Comparison of ENCODE assay signal across 11 cellular contexts in the genomic region with DNA sequence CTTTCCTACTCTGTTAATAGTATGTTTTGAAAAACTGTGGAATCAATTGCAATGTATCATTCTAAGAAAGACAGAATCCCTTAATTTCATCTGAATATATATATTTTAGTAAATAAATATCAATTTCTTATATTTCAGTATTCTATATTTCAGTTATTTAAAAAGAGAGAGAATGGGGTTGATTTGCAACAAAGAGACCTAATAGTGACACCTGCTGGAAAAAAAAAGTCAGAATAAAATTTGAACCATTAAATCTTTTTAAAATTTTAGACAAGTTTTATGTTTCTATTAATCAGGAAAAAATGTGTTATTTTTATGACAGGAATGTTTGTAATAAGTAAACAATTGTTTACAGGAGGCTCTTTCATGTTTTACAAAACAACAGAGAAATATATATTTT. TPM values are rescaled to one million over a fixed set of nuclear protein-coding genes. Genes with fewer than 3 reads are reported as not detected.
DNase-seq lines count a peak whose midpoint lies in the region; ATAC-seq, FAIRE-seq and TF ChIP-seq lines count a peak whose summit lies in the region.
"Had no signal": no experiment of that assay in that cellular context is flagged by ENCODE, and none has a peak within 500 bp of the region (broad histone marks: within the 10 kb centered on the region; RNA-seq: fewer than 3 reads in every experiment).

No MANE protein-coding gene starts in this region.

- no peaks in the 10 kb centered on the region for H3K4me1 ChIP-seq in hepatocyte (ENCODE audit: insufficient read depth)
- H3K4me1 ChIP-seq: prostate gland had no signal

- H3K9me3 ChIP-seq in hepatocyte (ENCODE audit: low read depth), result no peaks in the 10 kb centered on the region
- H3K9me3 ChIP-seq: prostate gland had no signal

- in situ Hi-C loops in ACHN (cut with HindIII; ENCODE audit: low pct_ligation_motif_present, low pct_unique_long_range_greater_than_20kb, low sequenced_read_pairs), result loop anchor here (25.0 kb wide), 1 partner anchor 436 kb away; no protein-coding TSS in a partner anchor

- no peaks in the 10 kb centered on the region for H3K27me3 ChIP-seq in hepatocyte

- no peak for ATAC-seq in HG03432 (IDR thresholded peaks at IDR 0.05; ENCODE audit: unreplicated experiment)
- ATAC-seq: stimulated activated naive CD8-positive, alpha-beta T cell treated with anti-CD3 and anti-CD28 coated beads, Interleukin-15, amount 100 ng/mL, for 72 hours had no signal

- peak; percentile 97 for FAIRE-seq in G401.6 (lab: Jason Lieb, UNC)

- no peaks in the 10 kb centered on the region for H3K36me3 ChIP-seq in hepatocyte (replicated peaks; ENCODE audit: insufficient read depth, low read depth)
- H3K36me3 ChIP-seq: prostate gland had no signal

- H3K4me3 ChIP-seq in hepatocyte, result no peak overlapping the region
- H3K4me3 ChIP-seq: prostate gland had no signal

- no peak overlapping the region for H3K27ac ChIP-seq in hepatocyte
- H3K27ac ChIP-seq: prostate gland had no signal

- no peaks in the 10 kb centered on the region for H3K79me2 ChIP-seq in hepatocyte

- H3K4me2 ChIP-seq in hepatocyte, result no peak overlapping the region

- TF ChIP-seq CTCF in hepatocyte (IDR thresholded peaks at IDR 0.05; ENCODE audit: poor library complexity), result peak; percentile 66

- DNase-seq in ACHN (peak; percentile 45), RKO (ENCODE audit: low spot score) (peak; percentile 34), hepatocyte (ENCODE audit: low spot score) (no peak), foreskin melanocyte (no peak), T-helper 2 cell (no peak), SHP77 (lab: John Stamatoyannopoulos, UW) (no peak)
- DNase-seq: activated CD8-positive, alpha-beta memory T cell treated with anti-CD3 and anti-CD28 coated beads for 24 hours; stimulated activated naive CD8-positive, alpha-beta T cell treated with anti-CD3 and anti-CD28 coated beads, Interleukin-15, amount 100 ng/mL, for 72 hours had no signal

- no peaks in the 10 kb centered on the region for H3K9me2 ChIP-seq in hepatocyte (replicated peaks; ENCODE audit: insufficient read depth)

- no peaks in the 10 kb centered on the region for H4K20me1 ChIP-seq in hepatocyte (ENCODE audit: insufficient read depth, poor library complexity, severe bottlenecking)

- H2AFZ ChIP-seq in hepatocyte, result no peak overlapping the region

RNA-seq across cellular contexts. Expression of gene CCNT2, which starts 20.7 kb away (rescaled TPM):
- total RNA-seq in hepatocyte, result 27.7 and 41.7 TPM in 2 replicates
- polyA plus RNA-seq in hepatocyte, result 13.1 and 14.9 TPM in 2 replicates

RNA-seq across cellular contexts. Expression of gene ACMSD, which starts 59.5 kb away (rescaled TPM):
- 6.5 and 8.6 TPM in 2 replicates for total RNA-seq in hepatocyte
- polyA plus RNA-seq in hepatocyte, result 3.6 and 6.7 TPM in 2 replicates
- total RNA-seq: prostate gland had no signal

Comparison
In these comparisons a context has a peak if more than half of its experiments do, and no peak if none do; other contexts are left out.
1. DNase-seq: peak in ACHN (single experiment) and RKO (single experiment); none in hepatocyte (single experiment), foreskin melanocyte (single experiment), T-helper 2 cell (0 of 5) and SHP77 (0 of 2).